1 cellular context compared by ENCODE assay signal in the genomic region with DNA sequence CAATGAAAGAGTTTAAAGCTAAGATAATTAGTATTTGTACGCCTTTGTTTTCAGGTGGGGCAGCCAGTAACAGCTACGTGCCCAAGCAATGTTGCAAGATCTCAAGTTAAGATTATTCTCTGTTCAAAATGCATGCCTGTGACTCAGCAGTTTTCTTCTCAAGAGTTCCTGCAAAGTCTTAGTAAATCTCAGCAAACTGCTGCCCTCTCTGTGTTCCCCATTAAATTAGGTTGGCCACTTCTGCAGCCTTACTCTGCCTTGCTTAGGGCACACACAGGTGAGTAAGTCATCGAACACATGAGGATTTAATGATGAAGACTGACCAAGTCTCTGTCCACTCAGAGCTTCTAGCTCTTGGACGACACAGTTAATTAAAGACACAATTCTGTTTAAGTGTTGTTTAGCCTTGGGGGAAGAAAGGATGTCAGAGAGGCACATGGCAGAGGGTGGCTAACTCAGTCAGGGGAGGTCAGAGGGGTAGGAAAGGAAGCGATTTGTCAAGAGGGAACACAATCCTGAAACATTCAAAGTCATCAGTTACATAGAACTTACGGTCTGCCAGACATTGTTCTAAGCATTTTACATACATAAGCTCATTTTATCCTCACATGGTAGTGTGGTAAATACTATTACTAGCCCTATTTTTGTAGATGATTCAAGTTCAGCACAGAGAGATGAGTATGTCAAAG.
TF ChIP-seq lines count a peak whose summit lies in the region.

No MANE protein-coding gene starts in this region.

TF ChIP-seq in IMR-90, 13 proteins besides CTCF, POLR2A, EP300 and RAD21 (continued from another document):
- TF ChIP-seq FOS (IDR thresholded peaks at IDR 0.05; ENCODE audit: low read depth, low read length) (no peak), NFE2L2 (IDR thresholded peaks at IDR 0.05; ENCODE audit: low read depth, low read length) (peak; percentile 98), CHD1 (IDR thresholded peaks at IDR 0.05; ENCODE audit: low read depth, low read length) (no peak), SMC3 (IDR thresholded peaks at IDR 0.05; ENCODE audit: low read depth, low read length) (no peak), MAFK (IDR thresholded peaks at IDR 0.05; ENCODE audit: low read depth, low read length) (peak; percentile 77), BHLHE40 (IDR thresholded peaks at IDR 0.05; ENCODE audit: low read depth, low read length) (no peak)
- TF ChIP-seq, protein P1, sequence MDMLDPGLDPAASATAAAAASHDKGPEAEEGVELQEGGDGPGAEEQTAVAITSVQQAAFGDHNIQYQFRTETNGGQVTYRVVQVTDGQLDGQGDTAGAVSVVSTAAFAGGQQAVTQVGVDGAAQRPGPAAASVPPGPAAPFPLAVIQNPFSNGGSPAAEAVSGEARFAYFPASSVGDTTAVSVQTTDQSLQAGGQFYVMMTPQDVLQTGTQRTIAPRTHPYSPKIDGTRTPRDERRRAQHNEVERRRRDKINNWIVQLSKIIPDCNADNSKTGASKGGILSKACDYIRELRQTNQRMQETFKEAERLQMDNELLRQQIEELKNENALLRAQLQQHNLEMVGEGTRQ (IDR thresholded peaks at IDR 0.05; ENCODE audit: low read depth, low read length), result no peak
- TF ChIP-seq, protein P2, sequence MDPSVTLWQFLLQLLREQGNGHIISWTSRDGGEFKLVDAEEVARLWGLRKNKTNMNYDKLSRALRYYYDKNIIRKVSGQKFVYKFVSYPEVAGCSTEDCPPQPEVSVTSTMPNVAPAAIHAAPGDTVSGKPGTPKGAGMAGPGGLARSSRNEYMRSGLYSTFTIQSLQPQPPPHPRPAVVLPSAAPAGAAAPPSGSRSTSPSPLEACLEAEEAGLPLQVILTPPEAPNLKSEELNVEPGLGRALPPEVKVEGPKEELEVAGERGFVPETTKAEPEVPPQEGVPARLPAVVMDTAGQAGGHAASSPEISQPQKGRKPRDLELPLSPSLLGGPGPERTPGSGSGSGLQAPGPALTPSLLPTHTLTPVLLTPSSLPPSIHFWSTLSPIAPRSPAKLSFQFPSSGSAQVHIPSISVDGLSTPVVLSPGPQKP (IDR thresholded peaks at IDR 0.05; ENCODE audit: borderline replicate concordance, low read depth, low read length), result no peak
